10 cellular contexts compared by ENCODE assay signal in the genomic region with DNA sequence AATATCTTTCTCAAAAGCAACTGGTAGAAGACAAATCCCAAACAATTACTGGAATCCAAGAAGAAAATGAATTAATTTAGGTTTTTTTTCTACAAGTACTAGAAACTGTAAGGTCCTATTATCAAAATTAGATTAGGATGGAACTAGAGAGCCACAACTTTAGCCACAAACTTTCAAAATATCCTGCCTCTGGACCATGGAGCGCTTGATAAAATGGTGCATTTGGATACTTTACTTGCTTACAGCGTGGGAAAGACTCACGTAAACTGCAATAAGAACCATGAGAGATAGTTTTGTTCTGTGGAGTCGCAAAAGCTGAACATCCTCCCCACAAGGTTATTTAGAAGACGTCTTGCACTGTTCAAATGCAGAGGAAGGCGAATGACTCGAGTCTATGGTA. TPM values are rescaled to one million over a fixed set of nuclear protein-coding genes. Genes with fewer than 3 reads are reported as not detected.
"Had no signal": no experiment of that assay in that cellular context is flagged by ENCODE, and none has a peak within 500 bp of the region (broad histone marks: within the 10 kb centered on the region; RNA-seq: fewer than 3 reads in every experiment).

A gene (plus strand): TSS at position 301 of the 400 bp plus-strand sequence. CDS start 156,552 bp downstream, outside the sequence.

- H3K4me3 ChIP-seq: GM23248, HAP-1 had no signal

- H3K4me1 ChIP-seq: HAP-1 had no signal

- H2AFZ ChIP-seq: GM23248 had no signal

- H3K36me3 Mint-ChIP-seq: IgD-negative memory B cell had no signal

- DNase-seq: GM23248, GOT3, H7, HFFc6, KBM-7 had no signal

- H3K4me3 Mint-ChIP-seq: HFFc6, IgD-negative memory B cell had no signal

- H3K9ac ChIP-seq: GM23248 had no signal

- H3K27ac ChIP-seq: GM23248, HL-60 had no signal

- H3K9me3 ChIP-seq: HAP-1 had no signal

- H3K36me3 ChIP-seq: HAP-1 had no signal

- H3K27me3 Mint-ChIP-seq: IgD-negative memory B cell had no signal

- H3K27ac Mint-ChIP-seq: HFFc6, IgD-negative memory B cell had no signal

RNA-seq across cellular contexts. Expression of the gene that starts here (rescaled TPM):
- total RNA-seq: GM23248, H7, HepG2, HFFc6, HT1080 had no signal
- polyA plus RNA-seq: GM23248, HepG2, IgD-negative memory B cell had no signal
